15 cellular contexts compared by ENCODE assay signal in the genomic region with DNA sequence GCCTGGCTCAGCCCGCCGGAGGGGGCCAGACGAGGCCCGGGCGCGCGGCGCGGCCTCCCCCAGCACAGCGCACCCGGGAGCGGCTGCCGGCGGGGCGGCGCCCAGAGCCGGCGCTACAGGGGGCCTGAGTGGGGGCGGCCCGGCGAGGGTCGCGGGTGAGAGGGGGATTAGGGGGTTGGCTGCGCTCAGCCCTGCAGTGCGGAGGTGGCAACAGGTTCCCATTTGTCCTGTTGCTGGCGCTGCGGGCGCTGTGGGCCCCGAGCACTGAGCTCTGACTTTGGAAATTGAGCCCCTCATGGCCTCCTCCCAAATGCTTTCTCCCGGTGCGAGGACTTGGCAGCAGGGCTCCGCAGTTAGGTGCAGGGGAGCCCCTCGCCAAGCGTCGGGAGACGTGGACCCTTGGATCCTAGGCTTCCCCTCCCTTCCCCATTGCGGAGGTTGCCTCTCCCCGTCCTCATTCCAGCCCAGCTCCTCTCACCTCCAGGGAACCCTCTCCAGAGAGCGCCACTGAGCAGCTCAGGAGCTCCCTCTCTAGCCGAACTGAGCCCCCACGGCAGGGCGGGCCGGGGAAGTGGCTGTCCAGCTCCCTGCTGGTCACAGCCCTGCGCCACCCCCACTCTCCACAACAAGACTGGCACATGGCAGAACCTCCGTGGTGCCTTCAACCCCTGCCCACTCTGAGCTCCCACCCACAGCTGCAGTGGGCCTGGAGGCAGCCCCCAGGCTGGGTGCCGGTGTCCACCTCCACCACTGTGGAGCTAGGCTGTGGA. TPM values are rescaled to one million over a fixed set of nuclear protein-coding genes. Genes with fewer than 3 reads are reported as not detected.
A peak's percentile ranks its signal among the peaks of the same experiment; 100 is the strongest.
DNase-seq lines count a peak whose midpoint lies in the region; ATAC-seq, FAIRE-seq and TF ChIP-seq lines count a peak whose summit lies in the region.
"Had no signal": no experiment of that assay in that cellular context is flagged by ENCODE, and none has a peak within 500 bp of the region (broad histone marks: within the 10 kb centered on the region; RNA-seq: fewer than 3 reads in every experiment).

No MANE protein-coding gene starts in this region.

- peak overlapping the region; percentile 65 for H3K9ac ChIP-seq in HepG2 (ENCODE audit: insufficient read depth, low read depth, low read length)

- DNase-seq in ELF-1 (ENCODE audit: low read depth, low spot score) = peak; percentile 56
- DNase-seq in HepG2 (ENCODE audit: low spot score) = no peak
- DNase-seq in NCI-H2081 treated with DMSO at 0.1 percent for 48 hours (lab: John Stamatoyannopoulos, UW) = no peak
- DNase-seq in NCI-H510A treated with DMSO at 0.1 percent for 48 hours (lab: John Stamatoyannopoulos, UW) = no peak
- no peak for DNase-seq in RKO (ENCODE audit: low spot score)
- DNase-seq: activated T-cell treated with anti-CD3 and anti-CD28 coated beads, Interleukin-2, amount 50 U/mL, for 1 hour; left cardiac atrium; NCI-H1436; T1000 had no signal

- no peaks in the 10 kb centered on the region; a peak in 1 of 5 replicates for H3K27me3 ChIP-seq in HepG2 (ENCODE audit: control insufficient read depth in 1 of 2, insufficient read depth in 2 of 2, low read length in 2 of 2)

- POLR2A ChIA-PET in HepG2 (lab: Yijun Ruan, JAX) = interaction anchor here (2.2 to 15.1 kb wide), 5 partner anchors 8 to 83 kb away, joined by 6 to 596 read pairs (median 70); no protein-coding TSS in a partner anchor

- H3K9me3 ChIP-seq in HepG2 (ENCODE audit: low read length) = no peaks in the 10 kb centered on the region
- H3K9me3 ChIP-seq: psoas muscle had no signal

- TF ChIP-seq CTCF in 22Rv1 (IDR thresholded peaks at IDR 0.05) (0 out of 2 replicates have a peak, but pooled peaks have one; percentile 7), VCaP (conservative IDR thresholded peaks at IDR 0.05) (0 out of 2 replicates have a peak, but pooled peaks have one; percentile 0), HepG2 (CRISPR knock-in tag; IDR thresholded peaks at IDR 0.05) (peak; percentile 59)

- H3K27ac ChIP-seq in 22Rv1 (no peak overlapping the region), VCaP (no peak overlapping the region), HepG2 (ENCODE audit: extremely low read length, insufficient read depth, low read length) (peak overlapping the region; percentile 81)
- H3K27ac ChIP-seq: psoas muscle had no signal

- peaks cover 8% of the 10 kb centered on the region; the same call in 1 of the 2 replicates for H4K20me1 ChIP-seq in HepG2 (ENCODE audit: insufficient read depth, low read length)

- peak overlapping the region; percentile 84 for H3K4me2 ChIP-seq in HepG2 (ENCODE audit: low read depth, low read length)

- BruUV-seq in HepG2 (replicated peaks; lab: Mats Ljungman, UMichigan) = no TSS peak

- WGBS in HepG2 (ENCODE audit: low lambda C conversion rate) = 0% methylated on average over 6 of the region's 46 CpGs

- H3K36me3 ChIP-seq in HepG2 (replicated peaks in 1 of 2; ENCODE audit: control insufficient read depth in 1 of 2, insufficient read depth in 2 of 2, low read length in 2 of 2) = no peaks in the 10 kb centered on the region; a peak in 1 of 5 replicates

- peaks cover 52% of the 10 kb centered on the region for H3K79me2 ChIP-seq in HepG2 (ENCODE audit: insufficient read depth, low read length)

- H2AFZ ChIP-seq in HepG2 (ENCODE audit: low read length) = no peak overlapping the region

- peaks cover 51% of the 10 kb centered on the region for H3K4me1 ChIP-seq in HepG2 (ENCODE audit: insufficient read depth, low read length)

- TF ChIP-seq RAD21 in HepG2 (CRISPR knock-in tag; IDR thresholded peaks at IDR 0.05) = peak; percentile 40; the same call in 1 of the 2 replicates

- CTCF ChIA-PET in HepG2 (lab: Yijun Ruan, JAX; ENCODE audit: low intra/inter-chr PET ratio, low total read pairs) = interaction anchor here (3.0 kb wide), 1 partner anchor 34 kb away, joined by 10 read pairs; no protein-coding TSS in a partner anchor

- peak overlapping the region; percentile 39 to 73 (median 61) for H3K4me3 ChIP-seq in HepG2 (replicated peaks in 1 of 3; ENCODE audit: insufficient read depth in 1 of 3, low read depth in 2 of 3, low read length in 3 of 3)
- H3K4me3 ChIP-seq: GM12878 had no signal

- FAIRE-seq in HepG2 (lab: Jason Lieb, UNC) = no peak
- FAIRE-seq: GM12878 had no signal

- TF ChIP-seq EP300 in HepG2 (IDR thresholded peaks at IDR 0.05; ENCODE audit: low read depth in 2 of 2, low read length in 2 of 2) (no peak), HepG2 (CRISPR knock-in tag; IDR thresholded peaks at IDR 0.05; ENCODE audit: borderline replicate concordance) (no peak)

- ATAC-seq in HepG2 (peak; percentile 20), GM21825 (IDR thresholded peaks at IDR 0.05; ENCODE audit: unreplicated experiment) (no peak)
- ATAC-seq: GM12878, left cardiac atrium had no signal

- no peak for TF ChIP-seq POLR2A in HepG2 (IDR thresholded peaks at IDR 0.05; ENCODE audit: insufficient read depth in 1 of 2, low read depth in 2 of 2, low read length in 2 of 2)

- intact Hi-C loops in HepG2 (cut with micrococcal nuclease; ENCODE audit: unreplicated experiment) = loop anchor here (2.0 kb wide), 1 partner anchor 22 kb away; no protein-coding TSS in a partner anchor

- in situ Hi-C loops in HepG2 (cut with HindIII; ENCODE audit: extremely low pct_ligation_motif_present, low pct_unique_long_range_greater_than_20kb) = loop anchor here (5.0 kb wide), 1 partner anchor 32 kb away; no protein-coding TSS in a partner anchor

RNA-seq across cellular contexts. Expression of a gene that starts 2.5 kb away (rescaled TPM):
- total RNA-seq in HepG2 (2016; rRNA removed; fragmentation: Illumina TruSeq; extraction: Trizol) = 357 and 435 TPM in 2 replicates
- total RNA-seq in HepG2 (2016; cell fraction: cytosol; rRNA removed; fragmentation: Illumina TruSeq; extraction: Trizol; ENCODE audit: low read depth) = 183 and 202 TPM in 2 replicates
- total RNA-seq in HepG2 (2016; cell fraction: insoluble cytoplasmic fraction; rRNA removed; fragmentation: Illumina TruSeq; extraction: Trizol) = 332 and 447 TPM in 2 replicates
- 386 and 448 TPM in 2 replicates for total RNA-seq in HepG2 (2016; cell fraction: membrane; rRNA removed; fragmentation: Illumina TruSeq; extraction: Trizol)
- total RNA-seq in HepG2 (2016; cell fraction: nucleus; rRNA removed; fragmentation: Illumina TruSeq; extraction: Trizol) = 159 and 193 TPM in 2 replicates
- polyA plus RNA-seq in HepG2 (2011; rRNA removed) = 235 and 335 TPM in 2 replicates
- 239 and 294 TPM in 2 replicates for polyA plus RNA-seq in HepG2 (2011; cell fraction: cytosol; rRNA removed)
- 263 and 279 TPM in 2 replicates for polyA plus RNA-seq in HepG2 (2011; cell fraction: nucleus; rRNA removed)
- 173 and 253 TPM in 2 replicates for polyA plus RNA-seq in HepG2 (2012)
- 162 and 174 TPM in 2 replicates for polyA plus RNA-seq in HepG2 (2016; cell fraction: cytosol; fragmentation: Illumina TruSeq; extraction: Trizol; ENCODE audit: low read depth)
- polyA plus RNA-seq in HepG2 (2016; cell fraction: insoluble cytoplasmic fraction; fragmentation: Illumina TruSeq; extraction: Trizol; ENCODE audit: low read depth) = 322 and 341 TPM in 2 replicates
- 301 and 303 TPM in 2 replicates for polyA plus RNA-seq in HepG2 (2016; cell fraction: membrane; fragmentation: Illumina TruSeq; extraction: Trizol; ENCODE audit: low read depth)
- 275 and 284 TPM in 2 replicates for polyA plus RNA-seq in HepG2 (2016; cell fraction: nucleus; fragmentation: Illumina TruSeq; extraction: Trizol; ENCODE audit: insufficient read depth, low read depth)
- 22.4 and 433 TPM in 2 replicates for polyA minus RNA-seq in HepG2 (2011; rRNA and poly(A)+ RNA removed; ENCODE audit: low replicate concordance)
- polyA minus RNA-seq in HepG2 (2011; cell fraction: cytosol; rRNA and poly(A)+ RNA removed) = 192 and 199 TPM in 2 replicates
- polyA minus RNA-seq in HepG2 (2011; cell fraction: nucleus; rRNA and poly(A)+ RNA removed) = 54.5 and 60.7 TPM in 2 replicates
- total RNA-seq: CD4-positive, alpha-beta T cell; left cardiac atrium; psoas muscle had no signal
- polyA plus RNA-seq: GM12878, psoas muscle had no signal

RNA-seq across cellular contexts. Expression of a gene that starts 29.1 kb away (rescaled TPM):
- total RNA-seq in HepG2 (2016; rRNA removed; fragmentation: Illumina TruSeq; extraction: Trizol) = not detected in 2 replicates
- not detected in 2 replicates for total RNA-seq in HepG2 (2016; cell fraction: cytosol; rRNA removed; fragmentation: Illumina TruSeq; extraction: Trizol; ENCODE audit: low read depth)
- total RNA-seq in HepG2 (2016; cell fraction: insoluble cytoplasmic fraction; rRNA removed; fragmentation: Illumina TruSeq; extraction: Trizol) = not detected in 2 replicates
- total RNA-seq in HepG2 (2016; cell fraction: membrane; rRNA removed; fragmentation: Illumina TruSeq; extraction: Trizol) = not detected in 2 replicates
- not detected in 2 replicates for total RNA-seq in HepG2 (2016; cell fraction: nucleus; rRNA removed; fragmentation: Illumina TruSeq; extraction: Trizol)
- 33.1 and 55.3 TPM in 2 replicates for polyA plus RNA-seq in HepG2 (2011; rRNA removed)
- 25.3 and 25.4 TPM in 2 replicates for polyA plus RNA-seq in HepG2 (2011; cell fraction: cytosol; rRNA removed)
- 294 and 322 TPM in 2 replicates for polyA plus RNA-seq in HepG2 (2011; cell fraction: nucleus; rRNA removed)
- polyA plus RNA-seq in HepG2 (2012) = 32.4 and 45.3 TPM in 2 replicates
- 0.12 TPM in 1 of 2 replicates, not detected in the other for polyA plus RNA-seq in HepG2 (2016; cell fraction: cytosol; fragmentation: Illumina TruSeq; extraction: Trizol; ENCODE audit: low read depth)
- polyA plus RNA-seq in HepG2 (2016; cell fraction: insoluble cytoplasmic fraction; fragmentation: Illumina TruSeq; extraction: Trizol; ENCODE audit: low read depth) = not detected in 2 replicates
- polyA plus RNA-seq in HepG2 (2016; cell fraction: membrane; fragmentation: Illumina TruSeq; extraction: Trizol; ENCODE audit: low read depth) = not detected in 2 replicates
- 1.2 TPM in 1 of 2 replicates, not detected in the other for polyA plus RNA-seq in HepG2 (2016; cell fraction: nucleus; fragmentation: Illumina TruSeq; extraction: Trizol; ENCODE audit: insufficient read depth, low read depth)
- polyA minus RNA-seq in HepG2 (2011; rRNA and poly(A)+ RNA removed; ENCODE audit: low replicate concordance) = 0.91 and 21.5 TPM in 2 replicates
- 8.9 and 13.2 TPM in 2 replicates for polyA minus RNA-seq in HepG2 (2011; cell fraction: cytosol; rRNA and poly(A)+ RNA removed)
- polyA minus RNA-seq in HepG2 (2011; cell fraction: nucleus; rRNA and poly(A)+ RNA removed) = 42.2 and 53.6 TPM in 2 replicates

RNA-seq across cellular contexts. Expression of a gene that starts 43.2 kb away (rescaled TPM):
- total RNA-seq in HepG2 (2016; rRNA removed; fragmentation: Illumina TruSeq; extraction: Trizol) = 9.0 and 13.9 TPM in 2 replicates
- total RNA-seq in HepG2 (2016; cell fraction: cytosol; rRNA removed; fragmentation: Illumina TruSeq; extraction: Trizol; ENCODE audit: low read depth) = 5.6 and 6.3 TPM in 2 replicates
- total RNA-seq in HepG2 (2016; cell fraction: insoluble cytoplasmic fraction; rRNA removed; fragmentation: Illumina TruSeq; extraction: Trizol) = 8.6 and 16.2 TPM in 2 replicates
- 22.0 and 22.3 TPM in 2 replicates for total RNA-seq in HepG2 (2016; cell fraction: membrane; rRNA removed; fragmentation: Illumina TruSeq; extraction: Trizol)
- 11.0 and 18.5 TPM in 2 replicates for total RNA-seq in HepG2 (2016; cell fraction: nucleus; rRNA removed; fragmentation: Illumina TruSeq; extraction: Trizol)
- 176 and 264 TPM in 2 replicates for polyA plus RNA-seq in HepG2 (2011; rRNA removed)
- 196 and 214 TPM in 2 replicates for polyA plus RNA-seq in HepG2 (2011; cell fraction: cytosol; rRNA removed)
- polyA plus RNA-seq in HepG2 (2011; cell fraction: nucleus; rRNA removed) = 723 and 745 TPM in 2 replicates
- polyA plus RNA-seq in HepG2 (2012) = 356 and 405 TPM in 2 replicates
- 10.4 and 12.7 TPM in 2 replicates for polyA plus RNA-seq in HepG2 (2016; cell fraction: cytosol; fragmentation: Illumina TruSeq; extraction: Trizol; ENCODE audit: low read depth)
- 19.8 and 27.0 TPM in 2 replicates for polyA plus RNA-seq in HepG2 (2016; cell fraction: insoluble cytoplasmic fraction; fragmentation: Illumina TruSeq; extraction: Trizol; ENCODE audit: low read depth)
- polyA plus RNA-seq in HepG2 (2016; cell fraction: membrane; fragmentation: Illumina TruSeq; extraction: Trizol; ENCODE audit: low read depth) = 35.0 and 35.9 TPM in 2 replicates
- 58.3 and 60.5 TPM in 2 replicates for polyA plus RNA-seq in HepG2 (2016; cell fraction: nucleus; fragmentation: Illumina TruSeq; extraction: Trizol; ENCODE audit: insufficient read depth, low read depth)
- 85.4 and 544 TPM in 2 replicates for polyA minus RNA-seq in HepG2 (2011; rRNA and poly(A)+ RNA removed; ENCODE audit: low replicate concordance)
- 145 and 181 TPM in 2 replicates for polyA minus RNA-seq in HepG2 (2011; cell fraction: cytosol; rRNA and poly(A)+ RNA removed)
- 106 and 150 TPM in 2 replicates for polyA minus RNA-seq in HepG2 (2011; cell fraction: nucleus; rRNA and poly(A)+ RNA removed)

RNA-seq across cellular contexts. Expression of a gene that starts 45.6 kb away (rescaled TPM):
- total RNA-seq in HepG2 (2016; rRNA removed; fragmentation: Illumina TruSeq; extraction: Trizol) = 23.7 and 25.5 TPM in 2 replicates
- total RNA-seq in HepG2 (2016; cell fraction: cytosol; rRNA removed; fragmentation: Illumina TruSeq; extraction: Trizol; ENCODE audit: low read depth) = 68.7 and 75.5 TPM in 2 replicates
- 21.1 and 24.5 TPM in 2 replicates for total RNA-seq in HepG2 (2016; cell fraction: insoluble cytoplasmic fraction; rRNA removed; fragmentation: Illumina TruSeq; extraction: Trizol)
- 70.2 and 79.6 TPM in 2 replicates for total RNA-seq in HepG2 (2016; cell fraction: membrane; rRNA removed; fragmentation: Illumina TruSeq; extraction: Trizol)
- 9.8 and 13.2 TPM in 2 replicates for total RNA-seq in HepG2 (2016; cell fraction: nucleus; rRNA removed; fragmentation: Illumina TruSeq; extraction: Trizol)
- polyA plus RNA-seq in HepG2 (2011; rRNA removed) = 15.0 and 22.0 TPM in 2 replicates
- 21.9 and 25.7 TPM in 2 replicates for polyA plus RNA-seq in HepG2 (2011; cell fraction: cytosol; rRNA removed)
- 11.2 and 14.5 TPM in 2 replicates for polyA plus RNA-seq in HepG2 (2011; cell fraction: nucleus; rRNA removed)
- 8.9 and 11.1 TPM in 2 replicates for polyA plus RNA-seq in HepG2 (2012)
- polyA plus RNA-seq in HepG2 (2016; cell fraction: cytosol; fragmentation: Illumina TruSeq; extraction: Trizol; ENCODE audit: low read depth) = 68.9 and 82.0 TPM in 2 replicates
- 20.1 and 20.6 TPM in 2 replicates for polyA plus RNA-seq in HepG2 (2016; cell fraction: insoluble cytoplasmic fraction; fragmentation: Illumina TruSeq; extraction: Trizol; ENCODE audit: low read depth)
- polyA plus RNA-seq in HepG2 (2016; cell fraction: membrane; fragmentation: Illumina TruSeq; extraction: Trizol; ENCODE audit: low read depth) = 55.1 and 67.3 TPM in 2 replicates
- 15.0 and 20.6 TPM in 2 replicates for polyA plus RNA-seq in HepG2 (2016; cell fraction: nucleus; fragmentation: Illumina TruSeq; extraction: Trizol; ENCODE audit: insufficient read depth, low read depth)
- polyA minus RNA-seq in HepG2 (2011; rRNA and poly(A)+ RNA removed; ENCODE audit: low replicate concordance) = 19.4 and 43.5 TPM in 2 replicates
- 6.7 and 9.8 TPM in 2 replicates for polyA minus RNA-seq in HepG2 (2011; cell fraction: cytosol; rRNA and poly(A)+ RNA removed)
- 5.4 and 6.1 TPM in 2 replicates for polyA minus RNA-seq in HepG2 (2011; cell fraction: nucleus; rRNA and poly(A)+ RNA removed)

Comparison
In these comparisons a context has a peak if more than half of its experiments do, and no peak if none do; other contexts are left out.
1. CTCF ChIP-seq: peak in every context shown above with its lines; median percentile 59 in HepG2; 7 in 22Rv1; 0 in VCaP.